In the genomic region with DNA sequence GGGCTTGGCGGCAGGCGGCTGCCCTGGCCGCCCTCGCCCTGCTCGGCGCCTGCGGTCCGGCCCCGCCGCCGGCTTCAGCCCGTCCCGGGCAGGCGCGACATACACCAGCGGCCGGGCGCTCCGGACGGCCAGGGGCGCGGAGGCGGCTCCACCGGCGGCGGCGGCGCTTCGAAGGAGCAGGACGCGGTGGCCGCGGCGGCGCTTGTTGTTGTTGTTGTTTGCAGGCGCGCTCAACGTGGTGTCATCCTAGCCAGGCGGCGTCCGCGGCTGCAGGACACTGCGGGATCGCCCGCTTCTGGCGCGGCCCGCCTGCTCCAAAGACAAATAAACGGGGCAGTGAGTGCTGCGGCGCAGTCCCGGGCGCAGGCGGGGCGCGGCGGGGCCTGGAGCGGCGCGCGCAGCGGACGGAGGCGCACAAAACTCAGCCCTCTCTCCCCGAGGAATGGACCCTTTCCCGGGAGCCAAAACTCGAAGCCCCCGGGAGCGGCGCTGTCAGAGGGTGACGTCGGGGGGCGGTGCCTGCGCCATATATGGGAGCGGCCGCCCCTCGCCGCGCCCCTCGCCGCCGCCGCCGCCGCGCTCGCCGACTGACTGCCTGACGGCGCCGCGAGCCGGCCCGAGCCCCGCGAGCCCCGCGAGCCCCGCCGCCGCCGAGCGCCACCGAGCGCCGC, we compare ENCODE assay signal across 8 cellular contexts. TPM values are rescaled to one million over a fixed set of nuclear protein-coding genes. Genes with fewer than 3 reads are reported as not detected.
DNase-seq lines count a peak whose midpoint lies in the region; ATAC-seq, FAIRE-seq and TF ChIP-seq lines count a peak whose summit lies in the region.

TSS of gene EBF3 (minus strand) at position 444 of the 671 bp plus-strand sequence. CDS start 506 bp downstream, outside the sequence.

- no peak for TF ChIP-seq POLR2A in endothelial cell of umbilical vein (IDR thresholded peaks at IDR 0.05; ENCODE audit: low read depth, low read length)
- peak in 1 of 2 donors; percentile 65 for TF ChIP-seq POLR2A in thyroid gland (IDR thresholded peaks at IDR 0.05)

- H3K9ac ChIP-seq in HUES64 (ENCODE audit: low read depth, low read length) (no peak within 1 kb of the TSS), endothelial cell of umbilical vein (replicated peaks; ENCODE audit: extremely low read depth, insufficient read depth, low read length) (peak within 1 kb of the TSS; percentile 57)

- H3K4me1 Mint-ChIP-seq in CD14-positive monocyte, result peaks cover 16% of the 10 kb centered on the region

- no peaks in the 10 kb centered on the region for H3K79me2 ChIP-seq in endothelial cell of umbilical vein (ENCODE audit: control insufficient read depth, insufficient read depth, low read length)

- H3K27me3 ChIP-seq in HUES64 (ENCODE audit: insufficient read depth, low read length) (peaks cover 98% of the 10 kb centered on the region), endothelial cell of umbilical vein (ENCODE audit: control insufficient read depth in 2 of 2, insufficient read depth in 2 of 2, low read length in 2 of 2) (peaks cover 67 to 89% of the 10 kb centered on the region in 2 experiments), thyroid gland (peaks cover 50% of the 10 kb centered on the region)

- H3K9me1 ChIP-seq in endothelial cell of umbilical vein (replicated peaks; ENCODE audit: control insufficient read depth, extremely low read depth, insufficient read depth, low read length), result no peaks in the 10 kb centered on the region

- FAIRE-seq in endothelial cell of umbilical vein (lab: Jason Lieb, UNC), result no peak

- H3K4me1 ChIP-seq in HUES64 (ENCODE audit: insufficient read depth, low read length) (peaks cover 31% of the 10 kb centered on the region), endothelial cell of umbilical vein (ENCODE audit: control insufficient read depth, extremely low read depth, insufficient read depth, low read length) (peaks cover 9% of the 10 kb centered on the region), mucosa of descending colon (ENCODE audit: low read depth) (peaks cover 23% of the 10 kb centered on the region), thyroid gland (peaks cover 0 to 34% of the 10 kb centered on the region in 2 donors)

- peak within 1 kb of the TSS; percentile 52 for H3K4me3 ChIP-seq in HUES64 (ENCODE audit: low read length)
- H3K4me3 ChIP-seq in endothelial cell of umbilical vein (replicated peaks in 1 of 3; ENCODE audit: insufficient read depth in 1 of 3, low read depth in 1 of 3, low read length in 3 of 3), result peak within 1 kb of the TSS; percentile 35 to 59 (median 38)
- no peak within 1 kb of the TSS for H3K4me3 ChIP-seq in mucosa of descending colon
- H3K4me3 ChIP-seq in thyroid gland (replicated peaks in 1 of 3), result peak within 1 kb of the TSS; percentile 15 to 44 (median 44)

- no TSS peak for BruUV-seq in endothelial cell of umbilical vein (replicated peaks; lab: Mats Ljungman, UMichigan)

- peak within 1 kb of the TSS; percentile 74 for H3K4me2 ChIP-seq in endothelial cell of umbilical vein (ENCODE audit: insufficient read depth, low read length)

- H3K9me3 ChIP-seq in HUES64 (ENCODE audit: insufficient read depth, low read depth, low read length) (no peaks in the 10 kb centered on the region), endothelial cell of umbilical vein (replicated peaks; ENCODE audit: control insufficient read depth, insufficient read depth, low read length) (no peaks in the 10 kb centered on the region), mucosa of descending colon (no peaks in the 10 kb centered on the region), thyroid gland (no peaks in the 10 kb centered on the region)

- ATAC-seq in mucosa of descending colon, result peak; percentile 83

- H3K27ac ChIP-seq in HUES64 (ENCODE audit: low read depth, low read length) (no peak within 1 kb of the TSS), endothelial cell of umbilical vein (ENCODE audit: insufficient read depth, low read depth, low read length) (peak within 1 kb of the TSS; percentile 21), thyroid gland (peak within 1 kb of the TSS; percentile 64 to 79 (median 79))

- H3K27me3 Mint-ChIP-seq in CD14-positive monocyte (ENCODE audit: low read depth in 3 of 3), result peaks cover 79 to 94% (median 80%) of the 10 kb centered on the region in 3 donors

- dilution Hi-C loops in endothelial cell of umbilical vein (cut with MboI; ENCODE audit: extremely low pct_ligation_motif_present, low sequenced_read_pairs), result no loop called here

- under 1% methylated on average over 106 of the region's 106 CpGs for WGBS in HUES64
- 0% methylated on average over 1 to 3 of the region's 106 CpGs for WGBS in thyroid gland, 2 donors

- peaks cover 0 to 1% of the 10 kb centered on the region in 2 donors for H3K36me3 Mint-ChIP-seq in CD14-positive monocyte

- H3K27ac Mint-ChIP-seq in CD14-positive monocyte, result no peak within 1 kb of the TSS

- no peaks in the 10 kb centered on the region for H4K20me1 ChIP-seq in endothelial cell of umbilical vein (replicated peaks; ENCODE audit: control insufficient read depth, extremely low read depth, insufficient read depth, low read length)

- peak within 1 kb of the TSS; percentile 88 for H2AFZ ChIP-seq in endothelial cell of umbilical vein (ENCODE audit: low read depth, low read length)

- H3K4me3 Mint-ChIP-seq in CD14-positive monocyte, result peak within 1 kb of the TSS; percentile 73 to 88

- POLR2A ChIA-PET in endothelial cell of umbilical vein (lab: Charles Lee), result no interaction called here

- TF ChIP-seq CTCF in CD14-positive monocyte (IDR thresholded peaks at IDR 0.05) (no peak), endothelial cell of umbilical vein (IDR thresholded peaks at IDR 0.05; ENCODE audit: extremely low read depth in 1 of 2, insufficient read depth in 1 of 2, low read depth in 1 of 2, low read length in 2 of 2) (no peak), mucosa of descending colon (IDR thresholded peaks at IDR 0.05) (no peak), thyroid gland (IDR thresholded peaks at IDR 0.05) (no peak)

- intact Hi-C loops in CD14-positive monocyte (cut with micrococcal nuclease) (no loop called here), endothelial cell of umbilical vein (cut with micrococcal nuclease) (loop anchor here (1.0 to 5.0 kb wide), 3 partner anchors 147 to 546 kb away; partner anchors contain the start of genes C10orf143 and MGMT), mucosa of descending colon (cut with DNase I, micrococcal nuclease) (no loop called here), thyroid gland (cut with DNase I) (no loop called here)

- DNase-seq in CD14-positive monocyte (ENCODE audit: low spot score), result no peak
- DNase-seq in activated CD4-positive, alpha-beta T cell treated with anti-CD3 and anti-CD28 coated beads, Interleukin-2, amount 50 U/mL, for 1 hour, result peak; percentile 31
- DNase-seq in endothelial cell of umbilical vein (ENCODE audit: low read depth, low spot score), result peak; percentile 48
- peak in 2 of 3 donors; percentile 68 to 72 for DNase-seq in mucosa of descending colon
- peak; percentile 52 to 62 for DNase-seq in thyroid gland
- no peak for DNase-seq in NCI-H2081 (lab: John Stamatoyannopoulos, UW)
- no peak for DNase-seq in C1 segment of cervical spinal cord (lab: John Stamatoyannopoulos, UW)

- H3K36me3 ChIP-seq in HUES64 (ENCODE audit: insufficient read depth, low read length) (no peaks in the 10 kb centered on the region), endothelial cell of umbilical vein (ENCODE audit: control insufficient read depth in 2 of 2, extremely low read depth in 1 of 2, insufficient read depth in 2 of 2, low read length in 2 of 2) (no peaks in the 10 kb centered on the region), mucosa of descending colon (ENCODE audit: low read depth) (no peaks in the 10 kb centered on the region), thyroid gland (no peaks in the 10 kb centered on the region)

- peaks cover 0 to 30% (median 6%) of the 10 kb centered on the region in 7 donors for H3K9me3 Mint-ChIP-seq in CD14-positive monocyte

- CTCF ChIA-PET in endothelial cell of umbilical vein (lab: Charles Lee), result no interaction called here

TF ChIP-seq in endothelial cell of umbilical vein, 7 proteins besides CTCF, POLR2A, EP300 and RAD21:
- TF ChIP-seq MYC (IDR thresholded peaks at IDR 0.05; ENCODE audit: low read depth, low read length), result no peak
- peak; percentile 19 for TF ChIP-seq EZH2 (IDR thresholded peaks at IDR 0.05; ENCODE audit: borderline replicate concordance, low read depth, low read length, severe bottlenecking)
- TF ChIP-seq, protein P1, sequence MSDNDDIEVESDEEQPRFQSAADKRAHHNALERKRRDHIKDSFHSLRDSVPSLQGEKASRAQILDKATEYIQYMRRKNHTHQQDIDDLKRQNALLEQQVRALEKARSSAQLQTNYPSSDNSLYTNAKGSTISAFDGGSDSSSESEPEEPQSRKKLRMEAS (IDR thresholded peaks at IDR 0.05; ENCODE audit: insufficient read depth, insufficient read length), result no peak
- no peak for TF ChIP-seq POLR2AphosphoS5 (IDR thresholded peaks at IDR 0.05; ENCODE audit: insufficient read depth, low read depth, low read length)
- TF ChIP-seq FOS (IDR thresholded peaks at IDR 0.05; ENCODE audit: borderline replicate concordance, insufficient read depth, low read length), result no peak
- TF ChIP-seq JUN (IDR thresholded peaks at IDR 0.05; ENCODE audit: borderline replicate concordance, insufficient read depth, insufficient read length, low read depth), result no peak
- no peak for TF ChIP-seq GATA2 (IDR thresholded peaks at IDR 0.05; ENCODE audit: insufficient read depth, insufficient read length, low read depth, low read length)

RNA-seq across cellular contexts. Expression of gene EBF3, which starts in this region (rescaled TPM):
- polyA plus RNA-seq in CD14-positive monocyte (not detected), endothelial cell of umbilical vein (0.75 and 0.92 TPM in 2 replicates)
- polyA plus RNA-seq in HUES64 (2013, experiment 1 of 2), result 0.65 TPM
- polyA plus RNA-seq in HUES64 (2013, experiment 2 of 2), result 1.3 TPM
- total RNA-seq in endothelial cell of umbilical vein (2.0 and 2.7 TPM in 2 replicates), mucosa of descending colon (1 to 10 TPM in 1 of 3 donors, under 1 TPM in 2; 0.23 to 2.8 (median 0.89) TPM), thyroid gland (10 to 100 TPM in 1 of 4 donors, 1 to 10 TPM in 3; 6.8 to 12.5 (median 8.8) TPM)
- polyA plus RNA-seq in endothelial cell of umbilical vein (2011; cell fraction: cytosol; rRNA removed), result 0.70 and 0.90 TPM in 2 replicates
- 2.0 and 2.1 TPM in 2 replicates for polyA plus RNA-seq in endothelial cell of umbilical vein (2011; cell fraction: nucleus; rRNA removed)
- polyA plus RNA-seq in endothelial cell of umbilical vein (2012), result 3.2 and 4.3 TPM in 2 replicates
- polyA minus RNA-seq in endothelial cell of umbilical vein, result 1.2 and 1.7 TPM in 2 replicates
- not detected for polyA minus RNA-seq in endothelial cell of umbilical vein (2011; cell fraction: cytosol; rRNA and poly(A)+ RNA removed)
- 1.6 and 1.9 TPM in 2 replicates for polyA minus RNA-seq in endothelial cell of umbilical vein (2011; cell fraction: nucleus; rRNA and poly(A)+ RNA removed)

Comparison
In these comparisons a context has a peak if more than half of its experiments do, and no peak if none do; other contexts are left out.
1. DNase-seq: peak in activated CD4-positive, alpha-beta T cell treated with anti-CD3 and anti-CD28 coated beads, Interleukin-2, amount 50 U/mL, for 1 hour (single experiment), endothelial cell of umbilical vein (single experiment), mucosa of descending colon (2 of 3) and thyroid gland (2 of 2); none in CD14-positive monocyte (single experiment), NCI-H2081 (0 of 2) and C1 segment of cervical spinal cord (0 of 14).